ENCODE assay signal across 8 cellular contexts in the genomic region with DNA sequence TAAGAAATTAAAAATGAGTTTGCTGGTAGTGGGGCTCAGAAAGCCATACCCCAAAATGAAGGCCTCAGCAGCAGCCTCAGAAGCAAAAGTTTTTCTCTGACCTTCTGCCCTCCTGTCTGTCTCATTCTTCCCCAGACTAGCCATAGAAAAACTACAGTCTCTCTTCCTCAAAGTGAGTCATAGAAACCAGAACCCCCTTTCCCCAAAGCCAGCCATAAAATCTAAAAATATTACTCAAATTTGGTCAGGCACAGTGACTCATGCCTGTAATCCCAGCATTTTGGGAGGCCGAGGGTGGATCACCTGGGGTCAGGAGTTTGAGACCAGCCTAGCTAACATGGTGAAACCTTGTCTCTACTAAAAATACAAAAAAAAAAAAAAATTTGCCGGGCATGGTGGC. TPM values are rescaled to one million over a fixed set of nuclear protein-coding genes. Genes with fewer than 3 reads are reported as not detected.
A peak's percentile ranks its signal among the peaks of the same experiment; 100 is the strongest.
DNase-seq lines count a peak whose midpoint lies in the region; TF ChIP-seq lines count a peak whose summit lies in the region.
"Not testable (repeated sequence)": the region's sequence is repeated elsewhere in the genome, so short reads cannot be mapped to it uniquely, and the experiment has no call there.

No MANE protein-coding gene starts in this region.

- H3K27ac ChIP-seq in SK-N-SH (ENCODE audit: low read depth in 2 of 2, low read length in 1 of 2), result peak overlapping the region; percentile 39 to 70; a peak in 3 of 4 replicates

- H2AFZ ChIP-seq in SK-N-SH (ENCODE audit: low read depth), result peak overlapping the region; percentile 68

- not testable (repeated sequence) for H3K36me3 Mint-ChIP-seq in activated naive CD8-positive, alpha-beta T cell treated with anti-CD3 and anti-CD28 coated beads for 36 hours

- H3K4me1 ChIP-seq in SK-N-SH (ENCODE audit: control insufficient read depth in 1 of 2, insufficient read depth in 2 of 2, low read depth in 1 of 2, low read length in 1 of 2), result not testable (repeated sequence)

- H3K27me3 ChIP-seq in BJ (ENCODE audit: control insufficient read depth, insufficient read depth, low read length); SK-N-SH (ENCODE audit: insufficient read depth); kidney epithelial cell (ENCODE audit: control insufficient read depth, insufficient read depth, low read length): not testable (repeated sequence)

- H3K4me3 Mint-ChIP-seq in activated naive CD8-positive, alpha-beta T cell treated with anti-CD3 and anti-CD28 coated beads for 36 hours, result not testable (repeated sequence)

- TF ChIP-seq EP300 in SK-N-SH (IDR thresholded peaks at IDR 0.05; ENCODE audit: borderline replicate concordance in 1 of 2, low read depth in 1 of 2, low read length in 1 of 2), result not testable (repeated sequence)

- not testable (repeated sequence) for H3K27ac Mint-ChIP-seq in activated naive CD8-positive, alpha-beta T cell treated with anti-CD3 and anti-CD28 coated beads for 36 hours

- H3K36me3 ChIP-seq in BJ (ENCODE audit: control insufficient read depth, insufficient read depth, low read length); SK-N-SH (replicated peaks in 1 of 2; ENCODE audit: control insufficient read depth in 1 of 2, insufficient read depth in 2 of 2, low read length in 1 of 2); kidney epithelial cell (ENCODE audit: control insufficient read depth, insufficient read depth, low read length): not testable (repeated sequence)

- H3K27me3 Mint-ChIP-seq in activated naive CD8-positive, alpha-beta T cell treated with anti-CD3 and anti-CD28 coated beads for 36 hours, result not testable (repeated sequence)

- peaks cover 19% of the 10 kb centered on the region for H3K79me2 ChIP-seq in SK-N-SH (ENCODE audit: insufficient read depth)

- peak overlapping the region; percentile 43; the same call in 1 of the 2 replicates for H3K9ac ChIP-seq in SK-N-SH

- not testable (repeated sequence) for TF ChIP-seq CTCF in BJ (IDR thresholded peaks at IDR 0.05; ENCODE audit: insufficient read depth, low read depth, low read length); SK-N-SH (IDR thresholded peaks at IDR 0.05); kidney epithelial cell (IDR thresholded peaks at IDR 0.05; ENCODE audit: insufficient read depth, low read length, poor library complexity, severe bottlenecking)

- H3K4me2 ChIP-seq in SK-N-SH, result 0 out of 2 replicates have a peak overlapping the region, but pooled peaks have one; percentile 23

- 37% methylated on average over 2 of the region's 2 CpGs for WGBS in SK-N-SH (ENCODE audit: low lambda C conversion rate)

- not testable (repeated sequence) for TF ChIP-seq RAD21 in SK-N-SH (IDR thresholded peaks at IDR 0.05; ENCODE audit: low read length)

- DNase-seq in BJ (ENCODE audit: low read depth) (peak; percentile 56), HCEC 1CT (peak; percentile 88), MV-4-11 (lab: John Stamatoyannopoulos, UW) (peak; percentile 93), dermis blood vessel endothelial cell (peak; percentile 44), kidney epithelial cell (ENCODE audit: low read depth) (peak; percentile 35)
- DNase-seq in SK-N-SH, result not testable (repeated sequence)
- DNase-seq in activated naive CD8-positive, alpha-beta T cell treated with anti-CD3 and anti-CD28 coated beads for 36 hours, result peak; percentile 35
- peak; percentile 37 for DNase-seq in stimulated activated CD4-positive, alpha-beta T cell treated with anti-CD3 and anti-CD28 coated beads, Interleukin-15, amount 100 ng/mL, for 24 hours

- not testable (repeated sequence) for H4K20me1 ChIP-seq in SK-N-SH (ENCODE audit: insufficient read depth)

- not testable (repeated sequence) for H3K9me2 ChIP-seq in SK-N-SH

- H3K4me3 ChIP-seq in BJ (ENCODE audit: low read depth, low read length); SK-N-SH (ENCODE audit: low read depth in 2 of 2, low read length in 1 of 2); kidney epithelial cell (ENCODE audit: low read depth, low read length): not testable (repeated sequence)

- peaks cover 28% of the 10 kb centered on the region for H3K4me1 Mint-ChIP-seq in activated naive CD8-positive, alpha-beta T cell treated with anti-CD3 and anti-CD28 coated beads for 36 hours

- H3F3A ChIP-seq in SK-N-SH (replicated peaks; ENCODE audit: insufficient read depth), result peaks cover 16% of the 10 kb centered on the region

- not testable (repeated sequence) for H3K9me3 ChIP-seq in SK-N-SH

- CTCF ChIA-PET in BJ (lab: Yijun Ruan, JAX), result interaction anchor here (0.6 kb wide), 1 partner anchor 11 kb away, joined by 3 read pairs; no protein-coding TSS in a partner anchor
- CTCF ChIA-PET in SK-N-SH (lab: Yijun Ruan, JAX), result not testable (repeated sequence)

- POLR2A ChIA-PET in BJ (lab: Charles Lee); SK-N-SH (lab: Yijun Ruan, JAX): not testable (repeated sequence)

- not testable (repeated sequence) for H3K9me3 Mint-ChIP-seq in activated naive CD8-positive, alpha-beta T cell treated with anti-CD3 and anti-CD28 coated beads for 36 hours

TF ChIP-seq in SK-N-SH, 30 proteins besides CTCF, POLR2A, EP300 and RAD21:
- TF ChIP-seq, protein P1, sequence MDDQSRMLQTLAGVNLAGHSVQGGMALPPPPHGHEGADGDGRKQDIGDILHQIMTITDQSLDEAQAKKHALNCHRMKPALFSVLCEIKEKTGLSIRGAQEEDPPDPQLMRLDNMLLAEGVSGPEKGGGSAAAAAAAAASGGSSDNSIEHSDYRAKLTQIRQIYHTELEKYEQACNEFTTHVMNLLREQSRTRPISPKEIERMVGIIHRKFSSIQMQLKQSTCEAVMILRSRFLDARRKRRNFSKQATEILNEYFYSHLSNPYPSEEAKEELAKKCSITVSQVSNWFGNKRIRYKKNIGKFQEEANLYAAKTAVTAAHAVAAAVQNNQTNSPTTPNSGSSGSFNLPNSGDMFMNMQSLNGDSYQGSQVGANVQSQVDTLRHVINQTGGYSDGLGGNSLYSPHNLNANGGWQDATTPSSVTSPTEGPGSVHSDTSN (IDR thresholded peaks at IDR 0.05), result peak; percentile 17; the same call in 1 of the 2 replicates
- TF ChIP-seq MEF2A (IDR thresholded peaks at IDR 0.05; ENCODE audit: borderline replicate concordance, low read depth) (peak; percentile 35; the same call in 1 of the 2 replicates), TCF12 (IDR thresholded peaks at IDR 0.05) (peak; percentile 45; the same call in 1 of the 2 replicates), JUND (IDR thresholded peaks at IDR 0.05) (peak; percentile 73), FOSL2 (IDR thresholded peaks at IDR 0.05; ENCODE audit: borderline replicate concordance, low read depth) (peak; percentile 78)

RNA-seq across cellular contexts. Expression of a gene that starts 5.2 kb away (rescaled TPM):
- polyA plus RNA-seq in BJ (2011; rRNA removed) (11.7 and 25.1 TPM in 2 replicates), SK-N-SH (2012; rRNA removed) (10.3 and 12.4 TPM in 2 replicates)
- polyA minus RNA-seq in BJ (2011; rRNA and poly(A)+ RNA removed), result 20.4 and 21.4 TPM in 2 replicates
- 12.3 and 13.0 TPM in 2 replicates for polyA plus RNA-seq in SK-N-SH (2012; cell fraction: cytosol; rRNA removed)
- polyA plus RNA-seq in SK-N-SH (2012; cell fraction: nucleus; rRNA removed), result 6.5 and 9.8 TPM in 2 replicates
- total RNA-seq in activated naive CD8-positive, alpha-beta T cell treated with anti-CD3 and anti-CD28 coated beads for 36 hours, result 10 to 100 TPM; 18.5 to 20.0 TPM
- total RNA-seq in dermis blood vessel endothelial cell (44.9 and 50.7 TPM in 2 replicates), kidney epithelial cell (31.7 and 33.0 TPM in 2 replicates)

RNA-seq across cellular contexts. Expression of a gene that starts 5.8 kb away (rescaled TPM):
- polyA plus RNA-seq in BJ (2011; rRNA removed), result 4.1 and 8.0 TPM in 2 replicates
- 2.7 and 3.4 TPM in 2 replicates for polyA minus RNA-seq in BJ (2011; rRNA and poly(A)+ RNA removed)
- polyA plus RNA-seq in SK-N-SH (2012; rRNA removed), result 2.8 and 4.4 TPM in 2 replicates
- 3.9 and 4.6 TPM in 2 replicates for polyA plus RNA-seq in SK-N-SH (2012; cell fraction: cytosol; rRNA removed)
- 2.9 and 5.2 TPM in 2 replicates for polyA plus RNA-seq in SK-N-SH (2012; cell fraction: nucleus; rRNA removed)
- 1 to 10 TPM; 9.5 to 9.7 TPM for total RNA-seq in activated naive CD8-positive, alpha-beta T cell treated with anti-CD3 and anti-CD28 coated beads for 36 hours
- 10.4 and 10.5 TPM in 2 replicates for total RNA-seq in dermis blood vessel endothelial cell
- total RNA-seq in kidney epithelial cell, result 4.4 and 8.9 TPM in 2 replicates

RNA-seq across cellular contexts. Expression of a gene that starts 53.4 kb away (rescaled TPM):
- 2.8 and 4.7 TPM in 2 replicates for polyA plus RNA-seq in BJ (2011; rRNA removed)
- polyA minus RNA-seq in BJ (2011; rRNA and poly(A)+ RNA removed), result 2.5 and 6.9 TPM in 2 replicates
- 4.3 and 4.7 TPM in 2 replicates for polyA plus RNA-seq in SK-N-SH (2012; rRNA removed)
- 4.9 and 5.4 TPM in 2 replicates for polyA plus RNA-seq in SK-N-SH (2012; cell fraction: cytosol; rRNA removed)
- polyA plus RNA-seq in SK-N-SH (2012; cell fraction: nucleus; rRNA removed), result 6.4 and 9.2 TPM in 2 replicates
- total RNA-seq in activated naive CD8-positive, alpha-beta T cell treated with anti-CD3 and anti-CD28 coated beads for 36 hours, result 1 to 10 TPM; 1.7 TPM
- 18.6 and 27.4 TPM in 2 replicates for total RNA-seq in dermis blood vessel endothelial cell
- 6.0 and 8.9 TPM in 2 replicates for total RNA-seq in kidney epithelial cell
